ENCODE assay signal across 8 cellular contexts in genomic region chr6:33390767-33391277, GRCh38. TPM values are rescaled to one million over a fixed set of nuclear protein-coding genes. Genes with fewer than 3 reads are reported as not detected.
DNase-seq lines count a peak whose midpoint lies in the region; ATAC-seq and TF ChIP-seq lines count a peak whose summit lies in the region.

No MANE protein-coding gene starts in this region.

- ATAC-seq in stimulated activated naive CD8-positive, alpha-beta T cell treated with anti-CD3 and anti-CD28 coated beads, Interleukin-15, amount 100 ng/mL, for 72 hours, result peak; percentile 9
- ATAC-seq in HG02884 (IDR thresholded peaks at IDR 0.05; ENCODE audit: unreplicated experiment), result no peak

- no peak for TF ChIP-seq CTCF in HFF-Myc (IDR thresholded peaks at IDR 0.05; ENCODE audit: low read depth, low read length, missing control alignments)

- peaks cover 36% of the 10 kb centered on the region for H3K36me3 Mint-ChIP-seq in activated CD4-positive, alpha-beta memory T cell treated with anti-CD3 and anti-CD28 coated beads, Interleukin-2, amount 10 ng/mL, durations not matched to agents 7 days and 5 days (ENCODE audit: low read depth)

- H3K27me3 Mint-ChIP-seq in activated CD4-positive, alpha-beta memory T cell treated with anti-CD3 and anti-CD28 coated beads, Interleukin-2, amount 10 ng/mL, durations not matched to agents 7 days and 5 days, result no peaks in the 10 kb centered on the region
- H3K27me3 Mint-ChIP-seq in stimulated activated naive CD8-positive, alpha-beta T cell treated with anti-CD3 and anti-CD28 coated beads, Interleukin-15, amount 100 ng/mL, for 72 hours, result no peaks in the 10 kb centered on the region

- CTCF ChIA-PET in activated CD4-positive, alpha-beta memory T cell treated with anti-CD3 and anti-CD28 coated beads, Interleukin-2, amount 10 ng/mL, durations not matched to agents 7 days and 5 days (lab: Charles Lee), result interaction anchor here (0.6 to 1.8 kb wide), 26 partner anchors 16 to 231 kb away, joined by 3 to 11 read pairs (median 3); partner anchors contain the start of genes B3GALT4, BAK1, ITPR3 and RING1

- POLR2A ChIA-PET in activated CD4-positive, alpha-beta memory T cell treated with anti-CD3 and anti-CD28 coated beads, Interleukin-2, amount 10 ng/mL, durations not matched to agents 7 days and 5 days (lab: Charles Lee), result interaction anchor here (0.6 to 2.6 kb wide), 15 partner anchors 16 to 419 kb away, joined by 3 to 7 read pairs (median 5); partner anchors contain the start of genes B3GALT4, CUTA, RPS18 and UQCC2

- H3K4me3 ChIP-seq in HFF-Myc (replicated peaks; ENCODE audit: low read depth, low read length) (0 out of 2 replicates have a peak overlapping the region, but pooled peaks have one; percentile 4), iPS-11a (ENCODE audit: low read depth, low read length) (peak overlapping the region; percentile 0)

- H3K4me1 Mint-ChIP-seq in activated CD4-positive, alpha-beta memory T cell treated with anti-CD3 and anti-CD28 coated beads, Interleukin-2, amount 10 ng/mL, durations not matched to agents 7 days and 5 days, result peaks cover 40% of the 10 kb centered on the region
- peaks cover 43% of the 10 kb centered on the region for H3K4me1 Mint-ChIP-seq in stimulated activated naive CD8-positive, alpha-beta T cell treated with anti-CD3 and anti-CD28 coated beads, Interleukin-15, amount 100 ng/mL, for 72 hours

- no peak for DNase-seq in HFF-Myc (ENCODE audit: extremely low read depth, low read depth)
- no peak for DNase-seq in activated CD4-positive, alpha-beta memory T cell treated with anti-CD3 and anti-CD28 coated beads, Interleukin-2, amount 10 ng/mL, durations not matched to agents 7 days and 5 days
- DNase-seq in stimulated activated naive CD8-positive, alpha-beta T cell treated with anti-CD3 and anti-CD28 coated beads, Interleukin-15, amount 100 ng/mL, for 72 hours, result no peak
- no peak for DNase-seq in C1 segment of cervical spinal cord (lab: John Stamatoyannopoulos, UW)
- no peak for DNase-seq in NCI-H526 treated with DMSO at 0.1 percent for 48 hours (lab: John Stamatoyannopoulos, UW)
- no peak for DNase-seq in NCI-H146 treated with DMSO at 0.1 percent for 48 hours (lab: John Stamatoyannopoulos, UW; ENCODE audit: unreplicated experiment)

- H3K9me3 Mint-ChIP-seq in activated CD4-positive, alpha-beta memory T cell treated with anti-CD3 and anti-CD28 coated beads, Interleukin-2, amount 10 ng/mL, durations not matched to agents 7 days and 5 days, result no peaks in the 10 kb centered on the region
- no peaks in the 10 kb centered on the region for H3K9me3 Mint-ChIP-seq in stimulated activated naive CD8-positive, alpha-beta T cell treated with anti-CD3 and anti-CD28 coated beads, Interleukin-15, amount 100 ng/mL, for 72 hours

- H3K27ac Mint-ChIP-seq in activated CD4-positive, alpha-beta memory T cell treated with anti-CD3 and anti-CD28 coated beads, Interleukin-2, amount 10 ng/mL, durations not matched to agents 7 days and 5 days, result peak overlapping the region; percentile 93
- H3K27ac Mint-ChIP-seq in stimulated activated naive CD8-positive, alpha-beta T cell treated with anti-CD3 and anti-CD28 coated beads, Interleukin-15, amount 100 ng/mL, for 72 hours, result peak overlapping the region; percentile 93 to 97

- H3K4me3 Mint-ChIP-seq in activated CD4-positive, alpha-beta memory T cell treated with anti-CD3 and anti-CD28 coated beads, Interleukin-2, amount 10 ng/mL, durations not matched to agents 7 days and 5 days, result peak overlapping the region; percentile 95
- peak overlapping the region; percentile 94 to 97 for H3K4me3 Mint-ChIP-seq in stimulated activated naive CD8-positive, alpha-beta T cell treated with anti-CD3 and anti-CD28 coated beads, Interleukin-15, amount 100 ng/mL, for 72 hours

RNA-seq across cellular contexts. Expression of gene KIFC1, which starts 0.8 kb away (rescaled TPM):
- total RNA-seq in activated CD4-positive, alpha-beta memory T cell treated with anti-CD3 and anti-CD28 coated beads, Interleukin-2, amount 10 ng/mL, durations not matched to agents 7 days and 5 days, result 100 to 1,000 TPM; 125 to 127 TPM

RNA-seq across cellular contexts. Expression of gene PHF1, which starts 20.0 kb away (rescaled TPM):
- 10 to 100 TPM; 46.4 to 51.4 TPM for total RNA-seq in activated CD4-positive, alpha-beta memory T cell treated with anti-CD3 and anti-CD28 coated beads, Interleukin-2, amount 10 ng/mL, durations not matched to agents 7 days and 5 days

RNA-seq across cellular contexts. Expression of gene CUTA, which starts 27.1 kb away (rescaled TPM):
- total RNA-seq in activated CD4-positive, alpha-beta memory T cell treated with anti-CD3 and anti-CD28 coated beads, Interleukin-2, amount 10 ng/mL, durations not matched to agents 7 days and 5 days, result 100 to 1,000 TPM; 243 TPM

RNA-seq across cellular contexts. Expression of gene SYNGAP1, which starts 29.0 kb away (rescaled TPM):
- 10 to 100 TPM; 35.3 to 39.7 TPM for total RNA-seq in activated CD4-positive, alpha-beta memory T cell treated with anti-CD3 and anti-CD28 coated beads, Interleukin-2, amount 10 ng/mL, durations not matched to agents 7 days and 5 days
